ENCODE assay signal across 8 cellular contexts in the genomic region with DNA sequence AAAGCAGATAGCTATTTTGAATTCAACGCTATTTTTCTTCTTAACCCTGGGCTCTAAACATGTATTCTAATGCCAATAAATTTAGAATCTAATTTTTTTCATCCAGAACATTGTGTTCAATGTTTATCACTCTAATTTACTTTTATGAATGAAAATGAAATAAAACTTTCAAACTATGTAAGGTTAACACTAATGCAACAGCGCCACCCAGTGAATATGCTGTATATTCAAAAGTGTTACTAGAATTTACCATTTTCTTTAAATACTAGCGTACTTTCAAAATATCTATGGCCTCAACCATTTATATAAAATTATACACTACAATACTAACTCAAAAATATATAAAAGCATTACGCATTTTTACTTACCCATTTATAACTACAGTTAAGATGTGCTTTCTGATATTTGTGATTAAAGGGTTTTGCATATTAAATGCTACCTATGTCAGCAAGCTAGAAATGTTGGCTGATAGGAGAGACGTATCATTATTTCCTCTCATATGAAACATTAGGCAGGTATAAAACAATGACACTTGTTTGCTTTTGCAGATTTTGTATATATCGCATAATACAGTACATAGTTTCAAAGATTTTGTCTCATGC.
DNase-seq lines count a peak whose midpoint lies in the region; ATAC-seq and TF ChIP-seq lines count a peak whose summit lies in the region.

No MANE protein-coding gene starts in this region.

- ATAC-seq in HG03342 (IDR thresholded peaks at IDR 0.05; ENCODE audit: unreplicated experiment) = no peak
- no peak for ATAC-seq in HG02571 (IDR thresholded peaks at IDR 0.05; ENCODE audit: unreplicated experiment)

- peak; percentile 51 for TF ChIP-seq CTCF in GM10248 (IDR thresholded peaks at IDR 0.05; ENCODE audit: control extremely low read depth, extremely low read depth, low read depth, missing control alignments)

- CTCF ChIA-PET in GM10248 (lab: Yijun Ruan, JAX) = interaction anchor here (0.7 to 6.0 kb wide), 27 partner anchors 11 to 702 kb away, joined by 3 to 62 read pairs (median 4); a partner anchor contains a TSS

- POLR2A ChIA-PET in GM10248 (lab: Yijun Ruan, JAX) = no interaction called here

- in situ Hi-C loops in ACHN (cut with HindIII; ENCODE audit: low pct_ligation_motif_present, low pct_unique_long_range_greater_than_20kb, low sequenced_read_pairs) = loop anchor here (10.0 to 25.0 kb wide), 2 partner anchors 241 to 454 kb away; a partner anchor contains a TSS

- DNase-seq in ACHN (peak; percentile 59), GM10248 (ENCODE audit: extremely low spot score) (no peak), NCI-H2196 treated with DMSO at 0.1 percent for 48 hours (lab: John Stamatoyannopoulos, UW; ENCODE audit: unreplicated experiment) (peak; percentile 39), globus pallidus (ENCODE audit: low spot score) (peak; percentile 13)
- peak; percentile 18 for DNase-seq in activated CD8-positive, alpha-beta memory T cell treated with anti-CD3 and anti-CD28 coated beads, Interleukin-2, amount 50 U/mL, for 1 hour (ENCODE audit: extremely low read depth)
- DNase-seq in stimulated activated CD4-positive, alpha-beta T cell treated with anti-CD3 and anti-CD28 coated beads, Interleukin-15, amount 100 ng/mL, for 24 hours = peak; percentile 53
